ENCODE assay signal across 9 cellular contexts in the genomic region with DNA sequence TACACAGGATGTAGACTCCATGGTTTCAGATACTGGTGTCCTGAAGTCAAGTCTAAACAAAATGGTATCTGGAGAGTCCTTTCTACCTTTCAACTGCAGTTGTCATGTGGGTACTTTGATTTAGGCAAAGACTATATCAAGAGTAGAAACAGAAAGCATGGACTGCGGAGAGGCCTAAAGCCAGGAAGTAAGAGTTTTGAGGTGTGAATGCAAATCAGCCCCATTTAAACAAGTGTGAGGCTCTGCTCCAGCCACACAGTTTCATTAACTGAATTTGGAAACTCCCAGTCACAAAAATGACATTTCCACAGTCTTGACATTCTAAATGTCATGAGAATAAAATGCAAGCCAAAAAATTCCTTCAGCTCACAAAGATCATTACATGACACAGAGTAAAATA.
DNase-seq lines count a peak whose midpoint lies in the region; ATAC-seq and TF ChIP-seq lines count a peak whose summit lies in the region.
"Had no signal": no experiment of that assay in that cellular context is flagged by ENCODE, and none has a peak within 500 bp of the region (broad histone marks: within the 10 kb centered on the region; RNA-seq: fewer than 3 reads in every experiment).

No MANE protein-coding gene starts in this region.

- no peak for TF ChIP-seq EP300 in transverse colon (IDR thresholded peaks at IDR 0.05; ENCODE audit: low read depth)
- no peak for TF ChIP-seq EP300 in SK-N-SH (IDR thresholded peaks at IDR 0.05; ENCODE audit: borderline replicate concordance in 1 of 2, low read depth in 1 of 2, low read length in 1 of 2)

- H3K27me3 Mint-ChIP-seq in activated CD4-positive, alpha-beta T cell treated with anti-CD3 and anti-CD28 coated beads for 36 hours = no peaks in the 10 kb centered on the region
- H3K27me3 Mint-ChIP-seq in stimulated activated memory B cell treated with anti-CD40 and anti-IgM and Interleukin-4, amounts not matched to agents 10 μg/mL and 1 μg/mL and 100 μg/mL, for 72 hours = no peaks in the 10 kb centered on the region

- no peak for DNase-seq in activated CD4-positive, alpha-beta T cell treated with anti-CD3 and anti-CD28 coated beads for 36 hours
- DNase-seq in activated CD4-positive, alpha-beta T cell treated with anti-CD3 and anti-CD28 coated beads for 4 hours = no peak
- DNase-seq in transverse colon (no peak), SK-N-SH (no peak), 8988T (no peak)
- DNase-seq: activated CD4-positive, alpha-beta T cell treated with anti-CD3 and anti-CD28 coated beads, Interleukin-2, amount 50 U/mL, for 4 hours had no signal

- intact Hi-C loops in activated CD4-positive, alpha-beta T cell treated with anti-CD3 and anti-CD28 coated beads for 36 hours (cut with DNase I, micrococcal nuclease) = no loop called here
- intact Hi-C loops in transverse colon (cut with DNase I; ENCODE audit: low total_unique reads) = no loop called here

- peaks cover 8% of the 10 kb centered on the region for H3K4me1 Mint-ChIP-seq in activated CD4-positive, alpha-beta T cell treated with anti-CD3 and anti-CD28 coated beads for 36 hours
- peaks cover 7% of the 10 kb centered on the region for H3K4me1 Mint-ChIP-seq in stimulated activated memory B cell treated with anti-CD40 and anti-IgM and Interleukin-4, amounts not matched to agents 10 μg/mL and 1 μg/mL and 100 μg/mL, for 72 hours

- TF ChIP-seq RAD21 in SK-N-SH (IDR thresholded peaks at IDR 0.05; ENCODE audit: low read length) = no peak

- TF ChIP-seq CTCF in transverse colon (IDR thresholded peaks at IDR 0.05) (no peak), SK-N-SH (IDR thresholded peaks at IDR 0.05) (no peak)

- H3K27me3 ChIP-seq in transverse colon (no peaks in the 10 kb centered on the region), SK-N-SH (ENCODE audit: insufficient read depth) (no peaks in the 10 kb centered on the region)

- TF ChIP-seq POLR2A in transverse colon (IDR thresholded peaks at IDR 0.05) = no peak

- no peaks in the 10 kb centered on the region for H3K79me2 ChIP-seq in SK-N-SH (ENCODE audit: insufficient read depth)

- H3K9me2 ChIP-seq in SK-N-SH = no peaks in the 10 kb centered on the region

- no peaks in the 10 kb centered on the region for H4K20me1 ChIP-seq in SK-N-SH (ENCODE audit: insufficient read depth)

- POLR2A ChIA-PET in activated CD4-positive, alpha-beta T cell treated with anti-CD3 and anti-CD28 coated beads for 36 hours (lab: Charles Lee) = no interaction called here
- POLR2A ChIA-PET in SK-N-SH (lab: Yijun Ruan, JAX) = no interaction called here

- H3K36me3 ChIP-seq in transverse colon (no peaks in the 10 kb centered on the region), SK-N-SH (replicated peaks in 1 of 2; ENCODE audit: control insufficient read depth in 1 of 2, insufficient read depth in 2 of 2, low read length in 1 of 2) (peaks cover 3 to 9% of the 10 kb centered on the region in 2 experiments)

- H3K27ac ChIP-seq in transverse colon (no peak overlapping the region), SK-N-SH (ENCODE audit: low read depth in 2 of 2, low read length in 1 of 2) (no peak overlapping the region)

- CTCF ChIA-PET in activated CD4-positive, alpha-beta T cell treated with anti-CD3 and anti-CD28 coated beads for 36 hours (lab: Charles Lee) = no interaction called here
- CTCF ChIA-PET in SK-N-SH (lab: Yijun Ruan, JAX) = no interaction called here

- H3K27ac Mint-ChIP-seq in activated CD4-positive, alpha-beta T cell treated with anti-CD3 and anti-CD28 coated beads for 36 hours = no peak overlapping the region
- H3K27ac Mint-ChIP-seq in stimulated activated memory B cell treated with anti-CD40 and anti-IgM and Interleukin-4, amounts not matched to agents 10 μg/mL and 1 μg/mL and 100 μg/mL, for 72 hours = peak overlapping the region; percentile 73

- H3K4me2 ChIP-seq in SK-N-SH = no peak overlapping the region

- no peaks in the 10 kb centered on the region for H3K4me1 ChIP-seq in transverse colon
- H3K4me1 ChIP-seq in SK-N-SH (ENCODE audit: control insufficient read depth in 1 of 2, insufficient read depth in 2 of 2, low read depth in 1 of 2, low read length in 1 of 2) = no peaks in the 10 kb centered on the region; a peak in 1 of 4 replicates

- peak; percentile 78 for ATAC-seq in activated CD4-positive, alpha-beta T cell treated with anti-CD3 and anti-CD28 coated beads for 36 hours
- ATAC-seq in HG02588 (IDR thresholded peaks at IDR 0.05; ENCODE audit: unreplicated experiment) = peak; percentile 99
- ATAC-seq in HG03460 (IDR thresholded peaks at IDR 0.05; ENCODE audit: unreplicated experiment) = peak; percentile 99
- peak; percentile 82 for ATAC-seq in stimulated activated memory B cell treated with anti-CD40 and anti-IgM and Interleukin-4, amounts not matched to agents 10 μg/mL and 1 μg/mL and 100 μg/mL, for 72 hours

- WGBS in transverse colon (ENCODE audit: low coverage in 1 of 2), 2 donors = 59% methylated on average over 1 of the region's 1 CpG; no CpG with 5 or more reads in 1 of the 2 donors
- WGBS in SK-N-SH (ENCODE audit: low lambda C conversion rate) = 47% methylated on average over 1 of the region's 1 CpG

- H3K36me3 Mint-ChIP-seq in activated CD4-positive, alpha-beta T cell treated with anti-CD3 and anti-CD28 coated beads for 36 hours (ENCODE audit: low read depth) = peaks cover 20% of the 10 kb centered on the region
- H3K36me3 Mint-ChIP-seq in stimulated activated memory B cell treated with anti-CD40 and anti-IgM and Interleukin-4, amounts not matched to agents 10 μg/mL and 1 μg/mL and 100 μg/mL, for 72 hours = peaks cover 12% of the 10 kb centered on the region

- H3K4me3 ChIP-seq in transverse colon = no peak overlapping the region
- H3K4me3 ChIP-seq in SK-N-SH (ENCODE audit: low read depth in 2 of 2, low read length in 1 of 2) = no peak overlapping the region

- no peaks in the 10 kb centered on the region for H3K9me3 Mint-ChIP-seq in activated CD4-positive, alpha-beta T cell treated with anti-CD3 and anti-CD28 coated beads for 36 hours (ENCODE audit: low read depth)
- H3K9me3 Mint-ChIP-seq in stimulated activated memory B cell treated with anti-CD40 and anti-IgM and Interleukin-4, amounts not matched to agents 10 μg/mL and 1 μg/mL and 100 μg/mL, for 72 hours = no peaks in the 10 kb centered on the region

- H3K9me3 ChIP-seq in transverse colon = no peaks in the 10 kb centered on the region
- no peaks in the 10 kb centered on the region for H3K9me3 ChIP-seq in SK-N-SH

- H3F3A ChIP-seq in SK-N-SH (replicated peaks; ENCODE audit: insufficient read depth) = peaks cover 3% of the 10 kb centered on the region

- in situ Hi-C loops in transverse colon (cut with MboI; ENCODE audit: low pct_ligation_motif_present in 1 of 4, low pct_unique_long_range_greater_than_20kb in 1 of 4, low sequenced_read_pairs in 3 of 4) = no loop called here

- H3K9ac ChIP-seq in SK-N-SH = no peak overlapping the region

- no peak overlapping the region for H3K4me3 Mint-ChIP-seq in activated CD4-positive, alpha-beta T cell treated with anti-CD3 and anti-CD28 coated beads for 36 hours
- H3K4me3 Mint-ChIP-seq in stimulated activated memory B cell treated with anti-CD40 and anti-IgM and Interleukin-4, amounts not matched to agents 10 μg/mL and 1 μg/mL and 100 μg/mL, for 72 hours = peak overlapping the region; percentile 39

- no peak overlapping the region for H2AFZ ChIP-seq in SK-N-SH (ENCODE audit: low read depth)

TF ChIP-seq in SK-N-SH, 30 proteins besides CTCF, POLR2A, EP300 and RAD21:
- TF ChIP-seq ELF1 (IDR thresholded peaks at IDR 0.05) = no peak
- no peak for TF ChIP-seq TAF1 (IDR thresholded peaks at IDR 0.05; ENCODE audit: borderline replicate concordance, low read depth, low read length)
- no peak for TF ChIP-seq JUND (IDR thresholded peaks at IDR 0.05)
- no peak for TF ChIP-seq CHD2 (IDR thresholded peaks at IDR 0.05; ENCODE audit: low read length, partially characterized antibody)
- TF ChIP-seq TEAD4 (IDR thresholded peaks at IDR 0.05; ENCODE audit: borderline replicate concordance, insufficient read depth) = no peak
